1 cellular context compared by ENCODE assay signal in the genomic region with DNA sequence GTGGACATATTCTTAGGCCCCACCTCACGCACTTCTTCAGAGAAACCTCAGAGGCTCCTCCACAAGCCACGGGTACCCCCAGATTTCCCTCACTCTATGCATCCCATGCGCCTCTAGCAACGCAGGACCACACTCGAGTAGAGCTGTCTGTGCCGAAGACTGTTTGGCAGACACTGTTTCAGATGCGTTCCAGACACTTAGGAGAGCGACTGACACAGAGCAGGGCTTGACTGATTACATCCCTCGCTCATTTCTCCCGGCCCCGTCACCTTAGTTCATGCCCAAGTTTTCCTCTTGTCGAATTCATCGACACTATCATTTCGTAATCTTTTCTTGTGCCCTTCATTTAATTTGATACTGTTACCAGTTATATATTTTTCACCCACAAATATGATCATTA.
TF ChIP-seq lines count a peak whose summit lies in the region.

No MANE protein-coding gene starts in this region.

TF ChIP-seq in SK-N-SH treated with all-trans-retinoic acid at 6 μM for 48 hours, 23 proteins besides CTCF, POLR2A, EP300 and RAD21 (continued from another document):
- TF ChIP-seq, protein P1, sequence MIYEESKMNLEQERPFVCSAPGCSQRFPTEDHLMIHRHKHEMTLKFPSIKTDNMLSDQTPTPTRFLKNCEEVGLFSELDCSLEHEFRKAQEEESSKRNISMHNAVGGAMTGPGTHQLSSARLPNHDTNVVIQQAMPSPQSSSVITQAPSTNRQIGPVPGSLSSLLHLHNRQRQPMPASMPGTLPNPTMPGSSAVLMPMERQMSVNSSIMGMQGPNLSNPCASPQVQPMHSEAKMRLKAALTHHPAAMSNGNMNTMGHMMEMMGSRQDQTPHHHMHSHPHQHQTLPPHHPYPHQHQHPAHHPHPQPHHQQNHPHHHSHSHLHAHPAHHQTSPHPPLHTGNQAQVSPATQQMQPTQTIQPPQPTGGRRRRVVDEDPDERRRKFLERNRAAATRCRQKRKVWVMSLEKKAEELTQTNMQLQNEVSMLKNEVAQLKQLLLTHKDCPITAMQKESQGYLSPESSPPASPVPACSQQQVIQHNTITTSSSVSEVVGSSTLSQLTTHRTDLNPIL (CRISPR knock-in tag; IDR thresholded peaks at IDR 0.05; ENCODE audit: low read depth), result no peak
- no peak for TF ChIP-seq ZFP3 (CRISPR knock-in tag; IDR thresholded peaks at IDR 0.05)
- TF ChIP-seq, protein P2, sequence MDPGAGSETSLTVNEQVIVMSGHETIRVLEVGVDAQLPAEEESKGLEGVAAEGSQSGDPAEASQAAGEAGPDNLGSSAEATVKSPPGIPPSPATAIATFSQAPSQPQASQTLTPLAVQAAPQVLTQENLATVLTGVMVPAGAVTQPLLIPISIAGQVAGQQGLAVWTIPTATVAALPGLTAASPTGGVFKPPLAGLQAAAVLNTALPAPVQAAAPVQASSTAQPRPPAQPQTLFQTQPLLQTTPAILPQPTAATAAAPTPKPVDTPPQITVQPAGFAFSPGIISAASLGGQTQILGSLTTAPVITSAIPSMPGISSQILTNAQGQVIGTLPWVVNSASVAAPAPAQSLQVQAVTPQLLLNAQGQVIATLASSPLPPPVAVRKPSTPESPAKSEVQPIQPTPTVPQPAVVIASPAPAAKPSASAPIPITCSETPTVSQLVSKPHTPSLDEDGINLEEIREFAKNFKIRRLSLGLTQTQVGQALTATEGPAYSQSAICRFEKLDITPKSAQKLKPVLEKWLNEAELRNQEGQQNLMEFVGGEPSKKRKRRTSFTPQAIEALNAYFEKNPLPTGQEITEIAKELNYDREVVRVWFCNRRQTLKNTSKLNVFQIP (CRISPR knock-in tag; IDR thresholded peaks at IDR 0.05; ENCODE audit: borderline replicate concordance, low read depth), result no peak
- TF ChIP-seq SNAI2 (CRISPR knock-in tag; IDR thresholded peaks at IDR 0.05), result no peak
- TF ChIP-seq, protein P3, sequence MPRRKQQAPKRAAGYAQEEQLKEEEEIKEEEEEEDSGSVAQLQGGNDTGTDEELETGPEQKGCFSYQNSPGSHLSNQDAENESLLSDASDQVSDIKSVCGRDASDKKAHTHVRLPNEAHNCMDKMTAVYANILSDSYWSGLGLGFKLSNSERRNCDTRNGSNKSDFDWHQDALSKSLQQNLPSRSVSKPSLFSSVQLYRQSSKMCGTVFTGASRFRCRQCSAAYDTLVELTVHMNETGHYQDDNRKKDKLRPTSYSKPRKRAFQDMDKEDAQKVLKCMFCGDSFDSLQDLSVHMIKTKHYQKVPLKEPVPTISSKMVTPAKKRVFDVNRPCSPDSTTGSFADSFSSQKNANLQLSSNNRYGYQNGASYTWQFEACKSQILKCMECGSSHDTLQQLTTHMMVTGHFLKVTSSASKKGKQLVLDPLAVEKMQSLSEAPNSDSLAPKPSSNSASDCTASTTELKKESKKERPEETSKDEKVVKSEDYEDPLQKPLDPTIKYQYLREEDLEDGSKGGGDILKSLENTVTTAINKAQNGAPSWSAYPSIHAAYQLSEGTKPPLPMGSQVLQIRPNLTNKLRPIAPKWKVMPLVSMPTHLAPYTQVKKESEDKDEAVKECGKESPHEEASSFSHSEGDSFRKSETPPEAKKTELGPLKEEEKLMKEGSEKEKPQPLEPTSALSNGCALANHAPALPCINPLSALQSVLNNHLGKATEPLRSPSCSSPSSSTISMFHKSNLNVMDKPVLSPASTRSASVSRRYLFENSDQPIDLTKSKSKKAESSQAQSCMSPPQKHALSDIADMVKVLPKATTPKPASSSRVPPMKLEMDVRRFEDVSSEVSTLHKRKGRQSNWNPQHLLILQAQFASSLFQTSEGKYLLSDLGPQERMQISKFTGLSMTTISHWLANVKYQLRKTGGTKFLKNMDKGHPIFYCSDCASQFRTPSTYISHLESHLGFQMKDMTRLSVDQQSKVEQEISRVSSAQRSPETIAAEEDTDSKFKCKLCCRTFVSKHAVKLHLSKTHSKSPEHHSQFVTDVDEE (CRISPR knock-in tag; IDR thresholded peaks at IDR 0.05), result no peak
- no peak for TF ChIP-seq ISL1 (CRISPR knock-in tag; IDR thresholded peaks at IDR 0.05)
- TF ChIP-seq CSDC2 (CRISPR knock-in tag; IDR thresholded peaks at IDR 0.05), result no peak
- no peak for TF ChIP-seq BACH2 (CRISPR knock-in tag; IDR thresholded peaks at IDR 0.05; ENCODE audit: borderline replicate concordance)
- no peak for TF ChIP-seq PPARA (CRISPR knock-in tag; IDR thresholded peaks at IDR 0.05; ENCODE audit: borderline replicate concordance)
- TF ChIP-seq, protein P4, sequence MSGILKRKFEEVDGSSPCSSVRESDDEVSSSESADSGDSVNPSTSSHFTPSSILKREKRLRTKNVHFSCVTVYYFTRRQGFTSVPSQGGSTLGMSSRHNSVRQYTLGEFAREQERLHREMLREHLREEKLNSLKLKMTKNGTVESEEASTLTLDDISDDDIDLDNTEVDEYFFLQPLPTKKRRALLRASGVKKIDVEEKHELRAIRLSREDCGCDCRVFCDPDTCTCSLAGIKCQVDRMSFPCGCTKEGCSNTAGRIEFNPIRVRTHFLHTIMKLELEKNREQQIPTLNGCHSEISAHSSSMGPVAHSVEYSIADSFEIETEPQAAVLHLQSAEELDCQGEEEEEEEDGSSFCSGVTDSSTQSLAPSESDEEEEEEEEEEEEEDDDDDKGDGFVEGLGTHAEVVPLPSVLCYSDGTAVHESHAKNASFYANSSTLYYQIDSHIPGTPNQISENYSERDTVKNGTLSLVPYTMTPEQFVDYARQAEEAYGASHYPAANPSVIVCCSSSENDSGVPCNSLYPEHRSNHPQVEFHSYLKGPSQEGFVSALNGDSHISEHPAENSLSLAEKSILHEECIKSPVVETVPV (CRISPR knock-in tag; IDR thresholded peaks at IDR 0.05), result no peak
- no peak for TF ChIP-seq ARNTL (CRISPR knock-in tag; IDR thresholded peaks at IDR 0.05; ENCODE audit: borderline replicate concordance, low read depth)
- TF ChIP-seq GLIS3 (CRISPR knock-in tag; IDR thresholded peaks at IDR 0.05), result no peak
